28 cellular contexts compared by ENCODE assay signal in genomic region chr11:120712014-120712413, GRCh38.
DNase-seq lines count a peak whose midpoint lies in the region; ATAC-seq, FAIRE-seq and TF ChIP-seq lines count a peak whose summit lies in the region.
"Had no signal": no experiment of that assay in that cellular context is flagged by ENCODE, and none has a peak within 500 bp of the region (broad histone marks: within the 10 kb centered on the region; RNA-seq: fewer than 3 reads in every experiment).

No MANE protein-coding gene starts in this region.

- POLR2A ChIA-PET in H1 (lab: Charles Lee; ENCODE audit: partially characterized antibody) = no interaction called here

- H2BK12ac ChIP-seq in H1 (ENCODE audit: low read depth, low read length) = 0 out of 2 replicates have a peak overlapping the region, but pooled peaks have one; percentile 27

- intact Hi-C loops in uterus (cut with DNase I; ENCODE audit: low total_unique reads) = no loop called here

- TF ChIP-seq RAD21 in H1 (IDR thresholded peaks at IDR 0.05 in 1 of 2, conservative IDR thresholded peaks at IDR 0.05 in 1 of 2; ENCODE audit: low read depth in 2 of 2, low read length in 2 of 2) = no peak

- H4K8ac ChIP-seq in H1 (ENCODE audit: extremely low read depth, insufficient read depth, low read length) = no peak overlapping the region

- H2BK120ac ChIP-seq in H1 (replicated peaks; ENCODE audit: low read depth, low read length) = no peak overlapping the region

- H2BK15ac ChIP-seq in H1 (ENCODE audit: low read length) = peak overlapping the region; percentile 48; the same call in 1 of the 2 replicates

- 88% methylated on average over 6 of the region's 6 CpGs; no CpG with 5 or more reads in 1 of the 2 experiments for WGBS in H1 (ENCODE audit: extremely low coverage in 1 of 2, insufficient coverage in 1 of 2, insufficient read length in 1 of 2, insufficient replicate concordance in 2 of 2, low coverage in 1 of 2, low lambda C conversion rate in 2 of 2, missing lambda C conversion rate in 1 of 2), 2 experiments

- TF ChIP-seq CTCF in H1 (IDR thresholded peaks at IDR 0.05; ENCODE audit: control extremely low read depth in 1 of 3, insufficient read depth in 1 of 3, low read depth in 1 of 3, low read length in 3 of 3) (no peak), osteoblast (IDR thresholded peaks at IDR 0.05; ENCODE audit: extremely low read depth, low read depth, low read length) (no peak), uterus (IDR thresholded peaks at IDR 0.05) (no peak)

- H3K27me3 ChIP-seq in H1 (replicated peaks in 1 of 4; ENCODE audit: control insufficient read depth in 3 of 4, extremely low read depth in 1 of 4, insufficient read depth in 3 of 4, low read length in 3 of 4) (no peaks in the 10 kb centered on the region; a peak in 2 of 7 replicates), osteoblast (ENCODE audit: insufficient read depth, low read length) (peaks cover 9% of the 10 kb centered on the region), uterus (no peaks in the 10 kb centered on the region)
- H3K27me3 ChIP-seq: MG63, Peyer's patch had no signal

- no peak overlapping the region for H3K18ac ChIP-seq in H1 (ENCODE audit: extremely low read depth, low read length)

- no peak overlapping the region; a peak in 1 of 7 replicates for H3K9ac ChIP-seq in H1 (replicated peaks in 1 of 4; ENCODE audit: extremely low read depth in 1 of 4, low read depth in 3 of 4, low read length in 3 of 4)
- H3K9ac ChIP-seq: GM23248 had no signal

- H4K5ac ChIP-seq in H1 (ENCODE audit: insufficient read length, low read depth, low read length) = no peak overlapping the region

- FAIRE-seq in GM12892 (lab: Jason Lieb, UNC) (peak; percentile 38), H1 (lab: Jason Lieb, UNC) (no peak)
- FAIRE-seq: A204.1, GM12891 had no signal

- TF ChIP-seq EP300 in H1 (IDR thresholded peaks at IDR 0.05; ENCODE audit: borderline replicate concordance in 1 of 2, low read depth in 2 of 2, low read length in 2 of 2) = no peak

- H3K4me1 ChIP-seq in H1 (replicated peaks in 1 of 4; ENCODE audit: control insufficient read depth in 3 of 4, insufficient read depth in 4 of 4, low read length in 3 of 4) = peaks cover 0 to 8% (median 4%) of the 10 kb centered on the region in 4 experiments; a peak in 3 of 7 replicates
- peaks cover 27% of the 10 kb centered on the region for H3K4me1 ChIP-seq in osteoblast (ENCODE audit: insufficient read depth, low read length)
- peaks cover 13 to 24% of the 10 kb centered on the region in 2 donors for H3K4me1 ChIP-seq in uterus

- H3K56ac ChIP-seq in H1 (replicated peaks; ENCODE audit: insufficient read length, low read depth, low read length) = no peak overlapping the region

- H3K4me3 ChIP-seq in H1 (ENCODE audit: extremely low read depth in 1 of 4, insufficient read depth in 2 of 4, low read depth in 3 of 4, low read length in 4 of 4) (no peak overlapping the region), osteoblast (ENCODE audit: insufficient read depth, low read length) (no peak overlapping the region), uterus (no peak overlapping the region)
- H3K4me3 ChIP-seq: GM23248, MG63, Peyer's patch, SK-N-MC had no signal

- peak overlapping the region; percentile 72; the same call in 1 of the 2 replicates for H2BK20ac ChIP-seq in H1 (ENCODE audit: low read length)

- no peak overlapping the region for H4K91ac ChIP-seq in H1 (replicated peaks; ENCODE audit: insufficient read length, low read length)

- CTCF ChIA-PET in H1 (lab: Charles Lee; ENCODE audit: partially characterized antibody) = interaction anchor here (0.8 to 19.6 kb wide), 8 partner anchors 8 to 217 kb away, joined by 3 to 300 read pairs (median 4); no protein-coding TSS in a partner anchor

- H3K79me2 ChIP-seq in H1 (ENCODE audit: control insufficient read depth in 1 of 2, insufficient read depth in 2 of 2, low read length in 2 of 2) (no peaks in the 10 kb centered on the region), osteoblast (ENCODE audit: insufficient read depth, low read length) (no peaks in the 10 kb centered on the region)

- H3K14ac ChIP-seq in H1 (ENCODE audit: insufficient read length) = no peak overlapping the region

- TF ChIP-seq POLR2A in GM12892 (IDR thresholded peaks at IDR 0.05; ENCODE audit: low read depth, low read length) (no peak), H1 (IDR thresholded peaks at IDR 0.05; ENCODE audit: control extremely low read depth in 1 of 2, low read depth in 2 of 2, low read length in 2 of 2) (no peak), uterus (IDR thresholded peaks at IDR 0.05) (no peak)

- H3K36me3 ChIP-seq in H1 (ENCODE audit: control insufficient read depth in 2 of 4, insufficient read depth in 4 of 4, low read length in 3 of 4) = no peaks in the 10 kb centered on the region; a peak in 1 of 8 replicates
- no peaks in the 10 kb centered on the region for H3K36me3 ChIP-seq in osteoblast (ENCODE audit: insufficient read depth, low read length)
- no peaks in the 10 kb centered on the region for H3K36me3 ChIP-seq in uterus
- H3K36me3 ChIP-seq: MG63, Peyer's patch had no signal

- no peak overlapping the region for H2AK5ac ChIP-seq in H1 (ENCODE audit: low read depth, low read length)

- H2AFZ ChIP-seq in H1 (ENCODE audit: low read length) (no peak overlapping the region), osteoblast (ENCODE audit: low read length) (no peak overlapping the region)
- H2AFZ ChIP-seq: GM23248 had no signal

- DNase-seq in GM12892 (ENCODE audit: insufficient read length) = no peak
- peak in 1 of 2 experiments; percentile 31 for DNase-seq in H1 (ENCODE audit: low read depth in 1 of 2, low spot score in 2 of 2)
- DNase-seq in osteoblast (ENCODE audit: insufficient read length, low spot score, missing footprints) = peak; percentile 41
- DNase-seq in uterus = no peak
- DNase-seq in NOMO-1 (lab: John Stamatoyannopoulos, UW; ENCODE audit: unreplicated experiment in 2 of 2) = no peak
- DNase-seq in SKM-1 treated with dmso at 0.1 percent for 144 hours (lab: John Stamatoyannopoulos, UW; ENCODE audit: unreplicated experiment) = no peak
- DNase-seq: Caco-2; CD8-positive, alpha-beta T cell; GDM1; GM23248; H9; IMR-90; KG1; MG63; NCI-H1105 treated with DMSO at 0.1 percent for 48 hours; NCI-H146; NCI-H1930; NCI-H446 treated with DMSO at 0.1 percent for 48 hours; NCI-H526; OCI-M1; Peyer's patch; SIG-M5; SW 1271 had no signal

- no peak overlapping the region for H2BK5ac ChIP-seq in H1 (ENCODE audit: low read depth, low read length)

- H3K9me3 ChIP-seq in H1 (ENCODE audit: insufficient read depth in 2 of 2, low read depth in 1 of 2, low read length in 1 of 2) = no peaks in the 10 kb centered on the region
- no peaks in the 10 kb centered on the region for H3K9me3 ChIP-seq in osteoblast (ENCODE audit: low read depth, low read length)
- H3K9me3 ChIP-seq in uterus = peaks cover 0 to 5% of the 10 kb centered on the region in 2 donors
- H3K9me3 ChIP-seq: Caco-2, MG63 had no signal

- H3K27ac ChIP-seq in H1 (ENCODE audit: low read depth, low read length) (no peak overlapping the region), osteoblast (ENCODE audit: low read depth, low read length) (no peak overlapping the region), uterus (peak overlapping the region; percentile 64 to 74)
- H3K27ac ChIP-seq: C4-2B, GM23248, Peyer's patch, SK-N-MC had no signal

- H4K20me1 ChIP-seq in H1 (replicated peaks in 1 of 2; ENCODE audit: control insufficient read depth in 1 of 2, insufficient read depth in 2 of 2, low read length in 2 of 2) = no peaks in the 10 kb centered on the region
- H4K20me1 ChIP-seq in osteoblast (ENCODE audit: insufficient read depth, low read length) = no peaks in the 10 kb centered on the region

- no peak for ATAC-seq in GM21576 (IDR thresholded peaks at IDR 0.05; ENCODE audit: unreplicated experiment)
- ATAC-seq: CD8-positive, alpha-beta T cell had no signal

- no peaks in the 10 kb centered on the region for H3K79me1 ChIP-seq in H1 (ENCODE audit: low read depth, low read length)

- H3K4me2 ChIP-seq in H1 (ENCODE audit: insufficient read depth in 1 of 2, low read depth in 2 of 2, low read length in 2 of 2) (no peak overlapping the region), osteoblast (ENCODE audit: insufficient read depth, low read length) (no peak overlapping the region)

- no peaks in the 10 kb centered on the region; the same call in 1 of the 2 replicates for H3K23me2 ChIP-seq in H1 (ENCODE audit: low read depth, low read length)

- H3K23ac ChIP-seq in H1 (ENCODE audit: insufficient read length) = no peak overlapping the region

- H3K4ac ChIP-seq in H1 (replicated peaks; ENCODE audit: insufficient read length, low read depth, low read length) = no peak overlapping the region

TF ChIP-seq in H1, 55 proteins besides CTCF, POLR2A, EP300 and RAD21:
- TF ChIP-seq ASH2L (IDR thresholded peaks at IDR 0.05; ENCODE audit: low read length) (no peak), PHF8 (conservative IDR thresholded peaks at IDR 0.05; ENCODE audit: low read depth, low read length) (no peak), YY1 (IDR thresholded peaks at IDR 0.05; ENCODE audit: low read depth, low read length) (no peak), FOSL1 (IDR thresholded peaks at IDR 0.05; ENCODE audit: insufficient read depth, low read depth, low read length) (no peak)

Comparison
In these comparisons a context has a peak if more than half of its experiments do, and no peak if none do; other contexts are left out.
1. H3K27ac ChIP-seq: peak in uterus (2 of 2); none in H1 (single experiment) and osteoblast (single experiment).